In the genomic region with DNA sequence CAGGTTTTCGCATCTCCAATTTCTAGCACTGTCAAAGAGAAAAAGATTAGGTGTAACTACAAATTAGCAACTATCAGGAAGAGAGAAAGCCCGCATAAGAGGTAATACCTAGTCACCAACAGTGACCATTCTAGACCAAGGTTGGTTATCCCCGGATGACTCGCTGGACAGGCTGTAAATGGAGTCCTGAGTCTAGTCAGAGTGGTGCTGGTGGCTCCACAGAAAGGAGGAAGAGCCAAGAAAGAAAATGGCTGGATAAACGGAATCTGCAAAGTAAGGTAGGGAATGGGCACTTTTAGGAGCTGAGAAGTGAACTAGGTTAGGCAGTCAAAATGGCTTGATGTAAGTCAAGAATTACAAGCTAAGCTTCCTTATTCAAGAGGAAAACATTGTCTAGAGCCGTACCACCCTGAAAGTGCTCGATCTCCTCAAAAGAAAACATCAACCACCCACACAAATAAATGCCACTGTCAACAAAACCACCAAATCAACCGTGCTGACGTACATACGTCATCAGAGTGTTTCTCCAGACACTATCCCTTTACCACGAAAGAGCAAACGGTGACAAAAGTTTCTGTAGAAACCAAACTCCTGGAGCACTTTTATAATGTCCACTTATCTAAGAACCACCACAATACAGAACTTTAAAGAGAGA, we compare ENCODE assay signal across 8 cellular contexts. TPM values are rescaled to one million over a fixed set of nuclear protein-coding genes. Genes with fewer than 3 reads are reported as not detected.
DNase-seq lines count a peak whose midpoint lies in the region; ATAC-seq and TF ChIP-seq lines count a peak whose summit lies in the region.

No MANE protein-coding gene starts in this region.

- H3K36me3 Mint-ChIP-seq in dendritic cell treated with granulocyte-macrophage colony-stimulating factor and Interleukin-4, amounts not matched to agents 40 ng/mL and 50 ng/mL, for 4 days (ENCODE audit: low read depth): peaks cover 22% of the 10 kb centered on the region

- no peaks in the 10 kb centered on the region for H3K9me2 ChIP-seq in neural cell (ENCODE audit: insufficient read depth, low read length)

- peak overlapping the region; percentile 77 to 92 for H3K4me3 ChIP-seq in Panc1 (ENCODE audit: low read depth in 2 of 2, low read length in 2 of 2)
- H3K4me3 ChIP-seq in neural cell (ENCODE audit: low read length): peak overlapping the region; percentile 85

- POLR2A ChIA-PET in Panc1 (lab: Charles Lee) (interaction anchor here (0.7 kb wide), 1 partner anchor 63 kb away, joined by 3 read pairs; a partner anchor contains a TSS), GM10248 (lab: Yijun Ruan, JAX) (no interaction called here)

- BruUV-seq in Panc1 (replicated peaks; lab: Mats Ljungman, UMichigan): no TSS peak

- no peak for TF ChIP-seq EP300 in neural cell (conservative IDR thresholded peaks at IDR 0.05; ENCODE audit: poor library complexity, severe bottlenecking)

- intact Hi-C loops in Panc1 (cut with micrococcal nuclease; ENCODE audit: unreplicated experiment): no loop called here
- intact Hi-C loops in dendritic cell treated with granulocyte-macrophage colony-stimulating factor and Interleukin-4, amounts not matched to agents 40 ng/mL and 50 ng/mL, for 4 days (cut with micrococcal nuclease): loop anchor here (2.0 to 5.0 kb wide), 2 partner anchors 61 to 63 kb away; a partner anchor contains a TSS

- H3K4me2 ChIP-seq in neural cell (ENCODE audit: low read length): peak overlapping the region; percentile 94

- DNase-seq in ELR (ENCODE audit: low read depth): peak; percentile 63
- DNase-seq in Panc1 (ENCODE audit: low read depth, low spot score): no peak
- no peak for DNase-seq in GM10248 (ENCODE audit: extremely low spot score)

- no peak overlapping the region for H3K9ac ChIP-seq in neural cell (ENCODE audit: low read length)

- H3K4me1 Mint-ChIP-seq in dendritic cell treated with granulocyte-macrophage colony-stimulating factor and Interleukin-4, amounts not matched to agents 40 ng/mL and 50 ng/mL, for 4 days (ENCODE audit: low read depth): peaks cover 35% of the 10 kb centered on the region

- no peaks in the 10 kb centered on the region for H3K9me3 Mint-ChIP-seq in dendritic cell treated with granulocyte-macrophage colony-stimulating factor and Interleukin-4, amounts not matched to agents 40 ng/mL and 50 ng/mL, for 4 days

- TF ChIP-seq CTCF in Panc1 (IDR thresholded peaks at IDR 0.05): no peak
- no peak for TF ChIP-seq CTCF in neural cell (IDR thresholded peaks at IDR 0.05; ENCODE audit: poor library complexity, severe bottlenecking)
- no peak for TF ChIP-seq CTCF in GM10248 (IDR thresholded peaks at IDR 0.05; ENCODE audit: control extremely low read depth, extremely low read depth, low read depth, missing control alignments)

- H2AFZ ChIP-seq in neural cell (ENCODE audit: low read depth, low read length): no peak overlapping the region

- H3K9me3 ChIP-seq in Panc1 (ENCODE audit: control insufficient read depth, insufficient read depth, low read depth, low read length) (no peaks in the 10 kb centered on the region), neural cell (ENCODE audit: low read length) (no peaks in the 10 kb centered on the region)

- H3K79me2 ChIP-seq in neural cell (replicated peaks; ENCODE audit: insufficient read depth, low read length): peaks cover 51% of the 10 kb centered on the region

- in situ Hi-C loops in Panc1 (cut with HindIII; ENCODE audit: low pct_unique_long_range_greater_than_20kb, low sequenced_read_pairs): no loop called here

- 0 out of 2 replicates have a peak, but pooled peaks cover 4% of the 10 kb centered on the region for H3K36me3 ChIP-seq in Panc1 (ENCODE audit: control insufficient read depth, insufficient read depth, low read length)
- no peaks in the 10 kb centered on the region for H3K36me3 ChIP-seq in neural cell (ENCODE audit: insufficient read depth, low read length)

- no peaks in the 10 kb centered on the region for H3K27me3 ChIP-seq in Panc1 (ENCODE audit: control insufficient read depth, insufficient read depth, low read length)
- no peaks in the 10 kb centered on the region for H3K27me3 ChIP-seq in neural cell (ENCODE audit: insufficient read depth, low read depth, low read length)

- H3K27ac Mint-ChIP-seq in dendritic cell treated with granulocyte-macrophage colony-stimulating factor and Interleukin-4, amounts not matched to agents 40 ng/mL and 50 ng/mL, for 4 days: peak overlapping the region; percentile 91

- no peak for ATAC-seq in Panc1
- no peak for ATAC-seq in GM21576 (IDR thresholded peaks at IDR 0.05; ENCODE audit: unreplicated experiment)
- ATAC-seq in GM18520 (IDR thresholded peaks at IDR 0.05; ENCODE audit: unreplicated experiment): no peak
- ATAC-seq in HG03196 (IDR thresholded peaks at IDR 0.05; ENCODE audit: unreplicated experiment): no peak

- no peaks in the 10 kb centered on the region for H3K27me3 Mint-ChIP-seq in dendritic cell treated with granulocyte-macrophage colony-stimulating factor and Interleukin-4, amounts not matched to agents 40 ng/mL and 50 ng/mL, for 4 days

- peak overlapping the region; percentile 93 for H3K27ac ChIP-seq in Panc1 (ENCODE audit: low read length)
- H3K27ac ChIP-seq in neural cell (ENCODE audit: low read length): no peak overlapping the region

- peaks cover 34% of the 10 kb centered on the region for H3K4me1 ChIP-seq in Panc1 (ENCODE audit: control insufficient read depth, insufficient read depth, low read length)

- CTCF ChIA-PET in Panc1 (lab: Charles Lee): no interaction called here
- CTCF ChIA-PET in GM10248 (lab: Yijun Ruan, JAX): interaction anchor here (1.0 to 1.7 kb wide), 3 partner anchors 35 to 517 kb away, joined by 3 to 5 read pairs (median 4); no protein-coding TSS in a partner anchor

- no peaks in the 10 kb centered on the region for H4K20me1 ChIP-seq in neural cell (ENCODE audit: insufficient read depth)

- peak overlapping the region; percentile 80 for H3K4me3 Mint-ChIP-seq in dendritic cell treated with granulocyte-macrophage colony-stimulating factor and Interleukin-4, amounts not matched to agents 40 ng/mL and 50 ng/mL, for 4 days

- TF ChIP-seq RAD21 in neural cell (conservative IDR thresholded peaks at IDR 0.05): no peak

- H3F3A ChIP-seq in neural cell (ENCODE audit: insufficient read depth, low read length, poor library complexity, severe bottlenecking): no peaks in the 10 kb centered on the region

TF ChIP-seq in neural cell, 6 proteins besides CTCF, POLR2A, EP300 and RAD21:
- TF ChIP-seq EZH2 (IDR thresholded peaks at IDR 0.05; ENCODE audit: borderline replicate concordance, insufficient read depth, low read length, poor library complexity, severe bottlenecking) (no peak), TAF1 (IDR thresholded peaks at IDR 0.05; ENCODE audit: low read depth) (no peak), POLR2AphosphoS5 (IDR thresholded peaks at IDR 0.05) (no peak)
- TF ChIP-seq, protein P1, sequence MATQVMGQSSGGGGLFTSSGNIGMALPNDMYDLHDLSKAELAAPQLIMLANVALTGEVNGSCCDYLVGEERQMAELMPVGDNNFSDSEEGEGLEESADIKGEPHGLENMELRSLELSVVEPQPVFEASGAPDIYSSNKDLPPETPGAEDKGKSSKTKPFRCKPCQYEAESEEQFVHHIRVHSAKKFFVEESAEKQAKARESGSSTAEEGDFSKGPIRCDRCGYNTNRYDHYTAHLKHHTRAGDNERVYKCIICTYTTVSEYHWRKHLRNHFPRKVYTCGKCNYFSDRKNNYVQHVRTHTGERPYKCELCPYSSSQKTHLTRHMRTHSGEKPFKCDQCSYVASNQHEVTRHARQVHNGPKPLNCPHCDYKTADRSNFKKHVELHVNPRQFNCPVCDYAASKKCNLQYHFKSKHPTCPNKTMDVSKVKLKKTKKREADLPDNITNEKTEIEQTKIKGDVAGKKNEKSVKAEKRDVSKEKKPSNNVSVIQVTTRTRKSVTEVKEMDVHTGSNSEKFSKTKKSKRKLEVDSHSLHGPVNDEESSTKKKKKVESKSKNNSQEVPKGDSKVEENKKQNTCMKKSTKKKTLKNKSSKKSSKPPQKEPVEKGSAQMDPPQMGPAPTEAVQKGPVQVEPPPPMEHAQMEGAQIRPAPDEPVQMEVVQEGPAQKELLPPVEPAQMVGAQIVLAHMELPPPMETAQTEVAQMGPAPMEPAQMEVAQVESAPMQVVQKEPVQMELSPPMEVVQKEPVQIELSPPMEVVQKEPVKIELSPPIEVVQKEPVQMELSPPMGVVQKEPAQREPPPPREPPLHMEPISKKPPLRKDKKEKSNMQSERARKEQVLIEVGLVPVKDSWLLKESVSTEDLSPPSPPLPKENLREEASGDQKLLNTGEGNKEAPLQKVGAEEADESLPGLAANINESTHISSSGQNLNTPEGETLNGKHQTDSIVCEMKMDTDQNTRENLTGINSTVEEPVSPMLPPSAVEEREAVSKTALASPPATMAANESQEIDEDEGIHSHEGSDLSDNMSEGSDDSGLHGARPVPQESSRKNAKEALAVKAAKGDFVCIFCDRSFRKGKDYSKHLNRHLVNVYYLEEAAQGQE (IDR thresholded peaks at IDR 0.05; ENCODE audit: borderline replicate concordance): no peak

RNA-seq across cellular contexts. Expression of a gene that starts 2.2 kb away (rescaled TPM):
- total RNA-seq in Panc1 (2021; ENCODE audit: unreplicated experiment): 194 TPM
- 78.8 TPM for polyA plus RNA-seq in Panc1 (2012; ENCODE audit: insufficient read length)
- 31.0 and 31.3 TPM in 2 replicates for polyA plus RNA-seq in neural cell
- polyA minus RNA-seq in neural cell: 66.0 and 71.8 TPM in 2 replicates

RNA-seq across cellular contexts. Expression of a gene that starts 28.3 kb away (rescaled TPM):
- 10.3 TPM for total RNA-seq in Panc1 (2021; ENCODE audit: unreplicated experiment)
- 4.5 TPM for polyA plus RNA-seq in Panc1 (2012; ENCODE audit: insufficient read length)
- polyA plus RNA-seq in neural cell: 0.82 and 2.1 TPM in 2 replicates
- polyA minus RNA-seq in neural cell: 1.3 TPM in 1 of 2 replicates, not detected in the other

RNA-seq across cellular contexts. Expression of a gene that starts 51.5 kb away (rescaled TPM):
- not detected for total RNA-seq in Panc1 (2021; ENCODE audit: unreplicated experiment)
- not detected for polyA plus RNA-seq in Panc1 (2012; ENCODE audit: insufficient read length)
- not detected in 2 replicates for polyA plus RNA-seq in neural cell
- polyA minus RNA-seq in neural cell: not detected in 2 replicates
